ENCODE assay signal across 1 cellular context in genomic region chr2:38620282-38620977, GRCh38.
TF ChIP-seq lines count a peak whose summit lies in the region.

No MANE protein-coding gene starts in this region.

TF ChIP-seq in HepG2, 621 proteins besides CTCF, POLR2A, EP300 and RAD21 (continued from another document and continues in another):
- TF ChIP-seq, protein P1, sequence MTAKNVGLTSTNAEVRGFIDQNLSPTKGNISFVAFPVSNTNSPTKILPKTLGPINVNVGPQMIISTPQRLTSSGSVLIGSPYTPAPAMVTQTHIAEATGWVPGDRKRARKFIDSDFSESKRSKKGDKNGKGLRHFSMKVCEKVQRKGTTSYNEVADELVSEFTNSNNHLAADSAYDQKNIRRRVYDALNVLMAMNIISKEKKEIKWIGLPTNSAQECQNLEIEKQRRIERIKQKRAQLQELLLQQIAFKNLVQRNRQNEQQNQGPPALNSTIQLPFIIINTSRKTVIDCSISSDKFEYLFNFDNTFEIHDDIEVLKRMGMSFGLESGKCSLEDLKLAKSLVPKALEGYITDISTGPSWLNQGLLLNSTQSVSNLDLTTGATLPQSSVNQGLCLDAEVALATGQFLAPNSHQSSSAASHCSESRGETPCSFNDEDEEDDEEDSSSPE (CRISPR knock-in tag; IDR thresholded peaks at IDR 0.05), result no peak
- TF ChIP-seq SSRP1 (CRISPR knock-in tag; IDR thresholded peaks at IDR 0.05) (no peak), NAIF1 (CRISPR knock-in tag; IDR thresholded peaks at IDR 0.05; ENCODE audit: borderline replicate concordance) (no peak), ASH2L (IDR thresholded peaks at IDR 0.05; ENCODE audit: insufficient read length, low read depth, low read length) (peak; percentile 35), NCOA5 (CRISPR knock-in tag; IDR thresholded peaks at IDR 0.05) (no peak), SNAI1 (CRISPR knock-in tag; IDR thresholded peaks at IDR 0.05; ENCODE audit: borderline replicate concordance) (no peak), ZNF251 (CRISPR knock-in tag; IDR thresholded peaks at IDR 0.05) (no peak), KLF15 (CRISPR knock-in tag; IDR thresholded peaks at IDR 0.05; ENCODE audit: borderline replicate concordance) (no peak), MIER3 (CRISPR knock-in tag; IDR thresholded peaks at IDR 0.05; ENCODE audit: borderline replicate concordance) (no peak), CHD4 (IDR thresholded peaks at IDR 0.05; ENCODE audit: borderline replicate concordance, low read length) (no peak), NCOA1 (CRISPR knock-in tag; IDR thresholded peaks at IDR 0.05) (no peak), REXO4 (CRISPR knock-in tag; IDR thresholded peaks at IDR 0.05; ENCODE audit: borderline replicate concordance) (no peak), CAMTA2 (CRISPR knock-in tag; IDR thresholded peaks at IDR 0.05; ENCODE audit: borderline replicate concordance) (no peak), PHB2 (IDR thresholded peaks at IDR 0.05; ENCODE audit: partially characterized antibody) (no peak), AGO1 (IDR thresholded peaks at IDR 0.05; ENCODE audit: low read depth, low read length, poor library complexity, severe bottlenecking) (no peak), HNRNPK (IDR thresholded peaks at IDR 0.05; ENCODE audit: low read depth, low read length, poor library complexity, severe bottlenecking) (no peak), KLF16 (CRISPR knock-in tag; IDR thresholded peaks at IDR 0.05) (no peak), ZNF224 (CRISPR knock-in tag; IDR thresholded peaks at IDR 0.05) (no peak), TEAD3 (CRISPR knock-in tag; optimal IDR thresholded peaks at IDR 0.05; ENCODE audit: borderline replicate concordance) (no peak), PLRG1 (conservative IDR thresholded peaks at IDR 0.05) (no peak), STAG1 (CRISPR knock-in tag; IDR thresholded peaks at IDR 0.05) (no peak), NCOR1 (IDR thresholded peaks at IDR 0.05; ENCODE audit: borderline replicate concordance, low read length) (peak; percentile 86; the same call in 1 of the 2 replicates), MED13 (CRISPR knock-in tag; IDR thresholded peaks at IDR 0.05) (no peak), MEIS1 (CRISPR knock-in tag; IDR thresholded peaks at IDR 0.05; ENCODE audit: borderline replicate concordance) (no peak), TERF1 (CRISPR knock-in tag; IDR thresholded peaks at IDR 0.05) (no peak), ZNF33A (CRISPR knock-in tag; IDR thresholded peaks at IDR 0.05; ENCODE audit: borderline replicate concordance) (no peak), FOSL1 (CRISPR knock-in tag; IDR thresholded peaks at IDR 0.05; ENCODE audit: borderline replicate concordance) (no peak), HHEX (CRISPR knock-in tag; IDR thresholded peaks at IDR 0.05) (no peak), CENPT (CRISPR knock-in tag; IDR thresholded peaks at IDR 0.05; ENCODE audit: low read depth) (no peak), HNF4A (CRISPR knock-in tag; IDR thresholded peaks at IDR 0.05) (peak; percentile 47), ZIK1 (CRISPR knock-in tag; IDR thresholded peaks at IDR 0.05; ENCODE audit: borderline replicate concordance, low read depth) (no peak), POLR2G (IDR thresholded peaks at IDR 0.05; ENCODE audit: low read depth, low read length) (no peak), ZKSCAN8 (CRISPR knock-in tag; IDR thresholded peaks at IDR 0.05; ENCODE audit: borderline replicate concordance) (no peak; the same call in 1 of the 2 replicates), HDAC6 (IDR thresholded peaks at IDR 0.05; ENCODE audit: low read depth, low read length) (no peak), FOXA3 (CRISPR knock-in tag; IDR thresholded peaks at IDR 0.05) (peak; percentile 53; the same call in 1 of the 2 replicates), ZNF12 (CRISPR knock-in tag; IDR thresholded peaks at IDR 0.05) (no peak), ZNF547 (CRISPR knock-in tag; IDR thresholded peaks at IDR 0.05) (no peak), ZNF768 (CRISPR knock-in tag; IDR thresholded peaks at IDR 0.05) (no peak), THAP11 (CRISPR knock-in tag; IDR thresholded peaks at IDR 0.05) (no peak), ZNF503 (CRISPR knock-in tag; IDR thresholded peaks at IDR 0.05) (0 out of 2 replicates have a peak, but pooled peaks have one; percentile 21), HIVEP1 (CRISPR knock-in tag; IDR thresholded peaks at IDR 0.05) (no peak), HMG20A (CRISPR knock-in tag; IDR thresholded peaks at IDR 0.05; ENCODE audit: borderline replicate concordance) (peak; percentile 33; the same call in 1 of the 2 replicates), WIZ (CRISPR knock-in tag; IDR thresholded peaks at IDR 0.05) (no peak), IRF1 (CRISPR knock-in tag; IDR thresholded peaks at IDR 0.05; ENCODE audit: low read depth) (no peak), ZNF570 (CRISPR knock-in tag; IDR thresholded peaks at IDR 0.05; ENCODE audit: borderline replicate concordance) (no peak), HOXA5 (CRISPR knock-in tag; IDR thresholded peaks at IDR 0.05) (no peak), ZKSCAN1 (IDR thresholded peaks at IDR 0.05; ENCODE audit: low read length) (no peak), ZNF747 (CRISPR knock-in tag; IDR thresholded peaks at IDR 0.05; ENCODE audit: borderline replicate concordance) (no peak), SMAD9 (CRISPR knock-in tag; IDR thresholded peaks at IDR 0.05) (no peak), ZNF605 (CRISPR knock-in tag; IDR thresholded peaks at IDR 0.05) (no peak), HNRNPH1 (optimal IDR thresholded peaks at IDR 0.05; ENCODE audit: low read depth, low read length) (no peak), ZFP37 (CRISPR knock-in tag; IDR thresholded peaks at IDR 0.05; ENCODE audit: borderline replicate concordance) (no peak), TSC22D2 (CRISPR knock-in tag; IDR thresholded peaks at IDR 0.05; ENCODE audit: borderline replicate concordance) (no peak), ZNF552 (CRISPR knock-in tag; IDR thresholded peaks at IDR 0.05; ENCODE audit: borderline replicate concordance) (no peak), ESRRA (CRISPR knock-in tag; IDR thresholded peaks at IDR 0.05; ENCODE audit: low read depth) (no peak)
- TF ChIP-seq, protein P2, sequence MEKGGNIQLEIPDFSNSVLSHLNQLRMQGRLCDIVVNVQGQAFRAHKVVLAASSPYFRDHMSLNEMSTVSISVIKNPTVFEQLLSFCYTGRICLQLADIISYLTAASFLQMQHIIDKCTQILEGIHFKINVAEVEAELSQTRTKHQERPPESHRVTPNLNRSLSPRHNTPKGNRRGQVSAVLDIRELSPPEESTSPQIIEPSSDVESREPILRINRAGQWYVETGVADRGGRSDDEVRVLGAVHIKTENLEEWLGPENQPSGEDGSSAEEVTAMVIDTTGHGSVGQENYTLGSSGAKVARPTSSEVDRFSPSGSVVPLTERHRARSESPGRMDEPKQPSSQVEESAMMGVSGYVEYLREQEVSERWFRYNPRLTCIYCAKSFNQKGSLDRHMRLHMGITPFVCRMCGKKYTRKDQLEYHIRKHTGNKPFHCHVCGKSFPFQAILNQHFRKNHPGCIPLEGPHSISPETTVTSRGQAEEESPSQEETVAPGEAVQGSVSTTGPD (CRISPR knock-in tag; IDR thresholded peaks at IDR 0.05), result no peak
- TF ChIP-seq, protein P3, sequence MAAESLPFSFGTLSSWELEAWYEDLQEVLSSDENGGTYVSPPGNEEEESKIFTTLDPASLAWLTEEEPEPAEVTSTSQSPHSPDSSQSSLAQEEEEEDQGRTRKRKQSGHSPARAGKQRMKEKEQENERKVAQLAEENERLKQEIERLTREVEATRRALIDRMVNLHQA (CRISPR knock-in tag; IDR thresholded peaks at IDR 0.05), result no peak
- TF ChIP-seq, protein P4, sequence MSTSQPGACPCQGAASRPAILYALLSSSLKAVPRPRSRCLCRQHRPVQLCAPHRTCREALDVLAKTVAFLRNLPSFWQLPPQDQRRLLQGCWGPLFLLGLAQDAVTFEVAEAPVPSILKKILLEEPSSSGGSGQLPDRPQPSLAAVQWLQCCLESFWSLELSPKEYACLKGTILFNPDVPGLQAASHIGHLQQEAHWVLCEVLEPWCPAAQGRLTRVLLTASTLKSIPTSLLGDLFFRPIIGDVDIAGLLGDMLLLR (CRISPR knock-in tag; IDR thresholded peaks at IDR 0.05), result no peak
- TF ChIP-seq, protein P5, sequence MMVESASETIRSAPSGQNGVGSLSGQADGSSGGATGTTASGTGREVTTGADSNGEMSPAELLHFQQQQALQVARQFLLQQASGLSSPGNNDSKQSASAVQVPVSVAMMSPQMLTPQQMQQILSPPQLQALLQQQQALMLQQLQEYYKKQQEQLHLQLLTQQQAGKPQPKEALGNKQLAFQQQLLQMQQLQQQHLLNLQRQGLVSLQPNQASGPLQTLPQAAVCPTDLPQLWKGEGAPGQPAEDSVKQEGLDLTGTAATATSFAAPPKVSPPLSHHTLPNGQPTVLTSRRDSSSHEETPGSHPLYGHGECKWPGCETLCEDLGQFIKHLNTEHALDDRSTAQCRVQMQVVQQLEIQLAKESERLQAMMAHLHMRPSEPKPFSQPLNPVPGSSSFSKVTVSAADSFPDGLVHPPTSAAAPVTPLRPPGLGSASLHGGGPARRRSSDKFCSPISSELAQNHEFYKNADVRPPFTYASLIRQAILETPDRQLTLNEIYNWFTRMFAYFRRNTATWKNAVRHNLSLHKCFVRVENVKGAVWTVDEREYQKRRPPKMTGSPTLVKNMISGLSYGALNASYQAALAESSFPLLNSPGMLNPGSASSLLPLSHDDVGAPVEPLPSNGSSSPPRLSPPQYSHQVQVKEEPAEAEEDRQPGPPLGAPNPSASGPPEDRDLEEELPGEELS (CRISPR knock-in tag; IDR thresholded peaks at IDR 0.05), result peak; percentile 23; the same call in 1 of the 2 replicates
- TF ChIP-seq, protein P6, sequence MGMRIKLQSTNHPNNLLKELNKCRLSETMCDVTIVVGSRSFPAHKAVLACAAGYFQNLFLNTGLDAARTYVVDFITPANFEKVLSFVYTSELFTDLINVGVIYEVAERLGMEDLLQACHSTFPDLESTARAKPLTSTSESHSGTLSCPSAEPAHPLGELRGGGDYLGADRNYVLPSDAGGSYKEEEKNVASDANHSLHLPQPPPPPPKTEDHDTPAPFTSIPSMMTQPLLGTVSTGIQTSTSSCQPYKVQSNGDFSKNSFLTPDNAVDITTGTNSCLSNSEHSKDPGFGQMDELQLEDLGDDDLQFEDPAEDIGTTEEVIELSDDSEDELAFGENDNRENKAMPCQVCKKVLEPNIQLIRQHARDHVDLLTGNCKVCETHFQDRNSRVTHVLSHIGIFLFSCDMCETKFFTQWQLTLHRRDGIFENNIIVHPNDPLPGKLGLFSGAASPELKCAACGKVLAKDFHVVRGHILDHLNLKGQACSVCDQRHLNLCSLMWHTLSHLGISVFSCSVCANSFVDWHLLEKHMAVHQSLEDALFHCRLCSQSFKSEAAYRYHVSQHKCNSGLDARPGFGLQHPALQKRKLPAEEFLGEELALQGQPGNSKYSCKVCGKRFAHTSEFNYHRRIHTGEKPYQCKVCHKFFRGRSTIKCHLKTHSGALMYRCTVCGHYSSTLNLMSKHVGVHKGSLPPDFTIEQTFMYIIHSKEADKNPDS (CRISPR knock-in tag; IDR thresholded peaks at IDR 0.05), result no peak
